Comparison of ENCODE assay signal across 8 cellular contexts in the genomic region with DNA sequence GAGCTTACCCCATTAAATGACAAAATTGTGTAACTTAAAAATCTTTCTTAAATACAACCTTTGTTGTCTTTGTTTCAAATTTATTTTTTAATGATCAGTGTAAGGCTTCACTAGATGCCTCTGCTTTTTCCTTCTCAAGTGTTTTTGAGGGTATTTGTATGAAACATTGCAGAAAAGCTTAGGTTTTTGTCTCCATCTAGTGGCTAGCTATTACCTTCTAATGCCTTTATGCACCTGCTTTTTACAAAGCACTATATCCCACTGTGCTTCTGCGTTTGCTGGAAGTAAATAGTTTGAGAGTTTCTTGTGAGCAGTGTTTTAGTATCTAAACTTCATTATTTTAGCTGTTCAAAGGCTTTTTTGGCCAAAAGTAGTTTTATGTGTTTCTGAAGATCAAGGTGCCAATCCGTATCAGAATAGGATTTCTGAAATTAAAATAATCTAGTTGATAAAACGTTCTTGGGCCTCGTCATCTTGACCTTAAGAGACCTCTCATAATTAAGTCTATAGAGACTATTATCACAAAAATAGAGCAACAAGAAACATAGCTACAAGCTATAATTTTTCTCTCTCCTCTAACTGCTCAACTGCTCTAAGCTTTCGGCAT. TPM values are rescaled to one million over a fixed set of nuclear protein-coding genes. Genes with fewer than 3 reads are reported as not detected.
DNase-seq lines count a peak whose midpoint lies in the region; ATAC-seq, FAIRE-seq and TF ChIP-seq lines count a peak whose summit lies in the region.

No MANE protein-coding gene starts in this region.

- no peaks in the 10 kb centered on the region for H3K9me3 Mint-ChIP-seq in endothelial cell (ENCODE audit: unreplicated experiment)
- H3K9me3 Mint-ChIP-seq in activated T-helper 2 cell treated with anti-CD3 and anti-CD28 coated beads, Interferon-gamma antibody, Interleukin-2, Interleukin-4, amounts not matched to agents 10 μg/mL and 5 μg/mL and 100 μg/mL, durations not matched to agents 14 hours and 24 hours and 36 hours, result peaks cover 17% of the 10 kb centered on the region

- peaks cover 15% of the 10 kb centered on the region for H3K36me3 Mint-ChIP-seq in endothelial cell (ENCODE audit: low read depth, unreplicated experiment)
- H3K36me3 Mint-ChIP-seq in activated T-helper 2 cell treated with anti-CD3 and anti-CD28 coated beads, Interferon-gamma antibody, Interleukin-2, Interleukin-4, amounts not matched to agents 10 μg/mL and 5 μg/mL and 100 μg/mL, durations not matched to agents 14 hours and 24 hours and 36 hours (ENCODE audit: low read depth), result peaks cover 45% of the 10 kb centered on the region

- intact Hi-C loops in activated T-helper 2 cell treated with anti-CD3 and anti-CD28 coated beads, Interferon-gamma antibody, Interleukin-2, Interleukin-4, amounts not matched to agents 10 μg/mL and 5 μg/mL and 100 μg/mL, durations not matched to agents 14 hours and 24 hours and 36 hours (cut with micrococcal nuclease), result loop anchor here (2.0 to 5.0 kb wide), 3 partner anchors 125 to 282 kb away; no protein-coding TSS in a partner anchor

- H3K4me1 Mint-ChIP-seq in endothelial cell (ENCODE audit: unreplicated experiment), result peaks cover 2% of the 10 kb centered on the region
- no peaks in the 10 kb centered on the region for H3K4me1 Mint-ChIP-seq in activated T-helper 2 cell treated with anti-CD3 and anti-CD28 coated beads, Interferon-gamma antibody, Interleukin-2, Interleukin-4, amounts not matched to agents 10 μg/mL and 5 μg/mL and 100 μg/mL, durations not matched to agents 14 hours and 24 hours and 36 hours (ENCODE audit: low read depth)

- TF ChIP-seq CTCF in endothelial cell (IDR thresholded peaks at IDR 0.05; ENCODE audit: unreplicated experiment), result peak; percentile 28

- DNase-seq in NCI-H510A treated with DMSO at 0.1 percent for 48 hours (lab: John Stamatoyannopoulos, UW), result peak; percentile 71
- DNase-seq in NCI-H510A (lab: John Stamatoyannopoulos, UW), result no peak
- peak; percentile 66 to 70 for DNase-seq in Kasumi-1 (lab: John Stamatoyannopoulos, UW)
- peak; percentile 59 for DNase-seq in RCC 7860 (ENCODE audit: low spot score)
- no peak for DNase-seq in endothelial cell (ENCODE audit: low spot score)
- peak; percentile 64 for DNase-seq in myocyte (ENCODE audit: low read depth)
- DNase-seq in activated T-helper 2 cell treated with anti-CD3 and anti-CD28 coated beads, Interferon-gamma antibody, Interleukin-2, Interleukin-4, amounts not matched to agents 10 μg/mL and 5 μg/mL and 100 μg/mL, durations not matched to agents 14 hours and 24 hours and 36 hours (ENCODE audit: low spot score), result no peak

- ATAC-seq in HG03378 (IDR thresholded peaks at IDR 0.05; ENCODE audit: unreplicated experiment), result no peak

- no peaks in the 10 kb centered on the region for H3K27me3 Mint-ChIP-seq in endothelial cell (ENCODE audit: unreplicated experiment)
- no peaks in the 10 kb centered on the region for H3K27me3 Mint-ChIP-seq in activated T-helper 2 cell treated with anti-CD3 and anti-CD28 coated beads, Interferon-gamma antibody, Interleukin-2, Interleukin-4, amounts not matched to agents 10 μg/mL and 5 μg/mL and 100 μg/mL, durations not matched to agents 14 hours and 24 hours and 36 hours (ENCODE audit: low read depth)

- no peak overlapping the region for H3K4me3 Mint-ChIP-seq in endothelial cell (ENCODE audit: unreplicated experiment)
- no peak overlapping the region for H3K4me3 Mint-ChIP-seq in activated T-helper 2 cell treated with anti-CD3 and anti-CD28 coated beads, Interferon-gamma antibody, Interleukin-2, Interleukin-4, amounts not matched to agents 10 μg/mL and 5 μg/mL and 100 μg/mL, durations not matched to agents 14 hours and 24 hours and 36 hours (ENCODE audit: low read depth)

- no peak overlapping the region for H3K27ac Mint-ChIP-seq in endothelial cell (ENCODE audit: unreplicated experiment)
- no peak overlapping the region for H3K27ac Mint-ChIP-seq in activated T-helper 2 cell treated with anti-CD3 and anti-CD28 coated beads, Interferon-gamma antibody, Interleukin-2, Interleukin-4, amounts not matched to agents 10 μg/mL and 5 μg/mL and 100 μg/mL, durations not matched to agents 14 hours and 24 hours and 36 hours

- peak; percentile 75 for FAIRE-seq in RCC 7860 (lab: Jason Lieb, UNC)

RNA-seq across cellular contexts. Expression of a gene that starts 47.0 kb away (rescaled TPM):
- total RNA-seq in endothelial cell (ENCODE audit: unreplicated experiment) (50.5 TPM), myocyte (56.3 and 71.7 TPM in 2 replicates)
- 31.8 TPM for polyA plus RNA-seq in myocyte (2012)
- 54.7 and 58.1 TPM in 2 replicates for total RNA-seq in activated T-helper 2 cell treated with anti-CD3 and anti-CD28 coated beads, Interferon-gamma antibody, Interleukin-2, Interleukin-4, amounts not matched to agents 10 μg/mL and 5 μg/mL and 100 μg/mL, durations not matched to agents 14 hours and 24 hours and 36 hours

RNA-seq across cellular contexts. Expression of a gene that starts 56.2 kb away (rescaled TPM):
- total RNA-seq in endothelial cell (ENCODE audit: unreplicated experiment) (0.90 TPM), myocyte (0.16 TPM in 1 of 2 replicates, not detected in the other)
- polyA plus RNA-seq in myocyte (2012), result 1.7 TPM
- total RNA-seq in activated T-helper 2 cell treated with anti-CD3 and anti-CD28 coated beads, Interferon-gamma antibody, Interleukin-2, Interleukin-4, amounts not matched to agents 10 μg/mL and 5 μg/mL and 100 μg/mL, durations not matched to agents 14 hours and 24 hours and 36 hours, result 0.07 and 0.30 TPM in 2 replicates

Comparison
In these comparisons a context has a peak if more than half of its experiments do, and no peak if none do; other contexts are left out.
1. DNase-seq: peak in NCI-H510A treated with DMSO at 0.1 percent for 48 hours (single experiment), Kasumi-1 (2 of 2), RCC 7860 (single experiment) and myocyte (single experiment); none in NCI-H510A (single experiment), endothelial cell (single experiment) and activated T-helper 2 cell treated with anti-CD3 and anti-CD28 coated beads, Interferon-gamma antibody, Interleukin-2, Interleukin-4, amounts not matched to agents 10 μg/mL and 5 μg/mL and 100 μg/mL, durations not matched to agents 14 hours and 24 hours and 36 hours (single experiment).